8 cellular contexts compared by ENCODE assay signal in the genomic region with DNA sequence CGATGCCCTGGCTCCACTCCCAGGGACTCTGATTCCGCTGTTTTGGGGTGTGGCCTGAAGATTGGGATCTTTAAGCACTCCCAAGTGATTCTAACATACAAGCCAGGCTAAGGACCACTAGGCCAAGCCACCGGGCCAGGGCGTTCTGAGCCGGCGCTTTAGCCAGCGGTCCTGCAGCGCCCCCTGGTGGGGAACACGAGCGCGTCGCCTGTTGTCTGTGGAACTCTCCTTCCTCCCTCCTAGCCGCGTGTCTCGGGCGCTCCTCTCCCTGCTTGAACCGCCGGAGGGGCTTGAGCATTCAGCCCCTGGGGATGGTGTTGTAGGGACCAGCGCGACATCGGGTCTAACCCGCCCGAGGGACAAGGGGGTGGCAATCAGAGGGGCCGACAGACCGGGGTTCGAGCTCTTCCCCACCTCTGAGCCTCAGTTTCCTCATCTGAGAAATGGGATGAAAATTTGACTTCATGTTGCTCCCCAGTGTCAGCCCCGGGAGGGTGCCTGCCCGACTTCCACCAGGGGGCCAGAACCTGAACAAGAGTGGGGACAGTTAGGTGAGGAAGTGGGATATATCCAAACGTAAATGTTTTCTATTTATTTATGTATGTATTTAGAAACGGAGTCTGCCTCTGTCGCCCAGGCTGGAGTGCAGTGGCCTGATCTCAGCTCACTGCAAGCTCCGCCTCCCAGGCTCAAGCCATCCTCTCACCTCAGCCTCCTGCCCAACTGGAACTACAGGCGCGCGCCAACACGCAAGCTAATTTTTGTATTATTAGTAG. TPM values are rescaled to one million over a fixed set of nuclear protein-coding genes. Genes with fewer than 3 reads are reported as not detected.
DNase-seq lines count a peak whose midpoint lies in the region; ATAC-seq and TF ChIP-seq lines count a peak whose summit lies in the region.

No MANE protein-coding gene starts in this region.

- peak; percentile 78 to 95 (median 88) for ATAC-seq in right lobe of liver

- DNase-seq in NK-92 treated with Interleukin-12 subunit alpha and Interleukin-12 subunit beta, amount 100 ng/mL, for 24 hours (lab: John Stamatoyannopoulos, UW) = peak; percentile 56
- DNase-seq in NK-92 (lab: John Stamatoyannopoulos, UW; ENCODE audit: unreplicated experiment) (no peak), NCI-H2196 treated with DMSO at 0.1 percent for 48 hours (lab: John Stamatoyannopoulos, UW; ENCODE audit: unreplicated experiment) (peak; percentile 60), cerebellum (ENCODE audit: low spot score) (peak; percentile 57), right lobe of liver (peak; percentile 77 to 82 (median 78)), SW 1271 (lab: John Stamatoyannopoulos, UW) (no peak)
- DNase-seq in activated CD4-positive, alpha-beta T cell treated with anti-CD3 and anti-CD28 coated beads for 4 hours = peak; percentile 81
- peak; percentile 73 to 78 (median 74) for DNase-seq in stimulated activated CD4-positive, alpha-beta T cell treated with anti-CD3 and anti-CD28 coated beads, TNF-alpha, amount 100 ng/mL, for 24 hours (ENCODE audit: low read depth in 3 of 3)

- H3K9me3 ChIP-seq in right lobe of liver = no peaks in the 10 kb centered on the region

- H3K36me3 ChIP-seq in right lobe of liver = no peaks in the 10 kb centered on the region

- peak; percentile 72 to 97 (median 93) for TF ChIP-seq CTCF in right lobe of liver (IDR thresholded peaks at IDR 0.05)

- H3K4me1 ChIP-seq in right lobe of liver = no peaks in the 10 kb centered on the region

- TF ChIP-seq POLR2A in right lobe of liver (IDR thresholded peaks at IDR 0.05) = no peak

- H3K4me3 ChIP-seq in right lobe of liver = no peak overlapping the region

- no peaks in the 10 kb centered on the region for H3K27me3 ChIP-seq in right lobe of liver

- 20% methylated on average over 28 of the region's 36 CpGs for WGBS in right lobe of liver (ENCODE audit: insufficient coverage, low coverage, low lambda C conversion rate, missing lambda C conversion rate)

- intact Hi-C loops in right lobe of liver (cut with DNase I) = no loop called here

- no peak overlapping the region for H3K27ac ChIP-seq in right lobe of liver

RNA-seq across cellular contexts. Expression of gene PNMA8B, which starts 18.0 kb away (rescaled TPM):
- 6.2 TPM for total RNA-seq in cerebellum
- under 1 TPM; 0.20 to 0.55 (median 0.33) TPM for total RNA-seq in right lobe of liver

RNA-seq across cellular contexts. Expression of gene PNMA8A, which starts 42.3 kb away (rescaled TPM):
- total RNA-seq in cerebellum (41.1 TPM), right lobe of liver (under 1 TPM in 4 of 6 experiments, not detected in 2; 0.06 to 0.26 (median 0.23) TPM)

Comparison
In these comparisons a context has a peak if more than half of its experiments do, and no peak if none do; other contexts are left out.
1. DNase-seq: peak in NK-92 treated with Interleukin-12 subunit alpha and Interleukin-12 subunit beta, amount 100 ng/mL, for 24 hours (single experiment), NCI-H2196 treated with DMSO at 0.1 percent for 48 hours (single experiment), activated CD4-positive, alpha-beta T cell treated with anti-CD3 and anti-CD28 coated beads for 4 hours (2 of 2), cerebellum (single experiment), right lobe of liver (3 of 3) and stimulated activated CD4-positive, alpha-beta T cell treated with anti-CD3 and anti-CD28 coated beads, TNF-alpha, amount 100 ng/mL, for 24 hours (3 of 3); none in NK-92 (single experiment) and SW 1271 (0 of 2).
2. RNA of gene PNMA8A, which starts 42.3 kb away (total RNA-seq): 41.1 TPM in cerebellum (single experiment); 0.06 to 0.26 TPM in right lobe of liver; every median in the first group is over 10 times any median in the second.